ENCODE assay signal across 9 cellular contexts in the genomic region with DNA sequence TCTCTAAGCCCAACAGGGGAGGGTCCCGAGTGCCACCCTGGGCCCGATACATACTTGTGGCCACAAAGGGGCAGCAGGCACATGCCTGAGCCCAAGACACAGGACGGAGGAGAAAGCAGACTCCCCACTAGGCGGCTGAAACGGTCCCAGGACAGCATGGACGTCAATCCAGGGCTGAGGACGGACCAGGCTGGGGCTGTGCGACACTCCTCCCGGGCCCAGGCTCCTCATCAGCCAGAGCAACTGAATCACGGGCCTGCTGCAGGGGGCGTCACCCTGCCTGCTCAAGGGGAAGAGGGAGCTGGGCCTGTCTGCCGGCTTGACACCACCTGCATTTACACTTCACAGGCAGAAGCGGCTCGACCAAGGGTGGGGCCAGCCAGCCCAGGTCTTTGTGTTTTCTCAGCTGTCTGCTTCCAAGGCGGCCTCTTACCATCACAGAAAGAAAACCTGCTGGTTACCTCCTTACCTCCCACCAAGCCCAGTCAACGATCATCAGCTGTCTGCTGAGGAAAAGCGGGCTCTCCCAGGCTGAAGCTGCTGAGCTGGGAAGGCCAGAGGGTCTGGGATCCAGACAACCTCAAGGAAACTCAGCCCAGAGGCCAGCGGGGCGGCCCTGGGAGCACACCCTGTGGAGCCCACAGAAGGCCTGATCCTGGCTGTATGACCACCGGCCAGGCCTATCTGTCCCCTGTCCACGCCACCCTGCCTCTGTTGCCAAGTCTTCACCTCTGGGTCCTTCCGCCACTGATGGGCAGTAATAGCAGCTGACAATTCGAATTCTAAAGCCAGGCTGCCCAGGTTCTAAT. TPM values are rescaled to one million over a fixed set of nuclear protein-coding genes. Genes with fewer than 3 reads are reported as not detected.
DNase-seq lines count a peak whose midpoint lies in the region; ATAC-seq and TF ChIP-seq lines count a peak whose summit lies in the region.
"Had no signal": no experiment of that assay in that cellular context is flagged by ENCODE, and none has a peak within 500 bp of the region (broad histone marks: within the 10 kb centered on the region; RNA-seq: fewer than 3 reads in every experiment).

No MANE protein-coding gene starts in this region.

- H3K27me3 ChIP-seq in brain microvascular endothelial cell (replicated peaks), result no peaks in the 10 kb centered on the region

- in situ Hi-C loops in brain microvascular endothelial cell (cut with HindIII; ENCODE audit: low pct_ligation_motif_present, low sequenced_read_pairs), result no loop called here

- POLR2A ChIA-PET in activated CD4-positive, alpha-beta T cell treated with anti-CD3 and anti-CD28 coated beads, Interleukin-2, amount 10 ng/mL, durations not matched to agents 7 days and 5 days (lab: Charles Lee), result no interaction called here

- H3K9me3 Mint-ChIP-seq in activated CD4-positive, alpha-beta T cell treated with anti-CD3 and anti-CD28 coated beads, Interleukin-2, amount 10 ng/mL, durations not matched to agents 7 days and 5 days, result no peaks in the 10 kb centered on the region

- no peak overlapping the region for H3K4me3 ChIP-seq in brain microvascular endothelial cell (ENCODE audit: low read depth, low read length)

- H3K36me3 ChIP-seq in brain microvascular endothelial cell (replicated peaks), result peaks cover 25% of the 10 kb centered on the region

- H3K27me3 Mint-ChIP-seq in activated CD4-positive, alpha-beta T cell treated with anti-CD3 and anti-CD28 coated beads, Interleukin-2, amount 10 ng/mL, durations not matched to agents 7 days and 5 days, result no peaks in the 10 kb centered on the region

- CTCF ChIA-PET in activated CD4-positive, alpha-beta T cell treated with anti-CD3 and anti-CD28 coated beads, Interleukin-2, amount 10 ng/mL, durations not matched to agents 7 days and 5 days (lab: Charles Lee), result no interaction called here

- no peak overlapping the region for H3K27ac Mint-ChIP-seq in activated CD4-positive, alpha-beta T cell treated with anti-CD3 and anti-CD28 coated beads, Interleukin-2, amount 10 ng/mL, durations not matched to agents 7 days and 5 days

- DNase-seq in DMS114 treated with DMSO at 0.1 percent for 48 hours (lab: John Stamatoyannopoulos, UW; ENCODE audit: unreplicated experiment) (peak; percentile 75), NAMALWA (ENCODE audit: low spot score) (peak; percentile 26), brain microvascular endothelial cell (peak; percentile 34), myocyte (ENCODE audit: low read depth) (peak; percentile 51)
- no peak for DNase-seq in stimulated activated naive CD4-positive, alpha-beta T cell (lab: John Stamatoyannopoulos, UW)
- no peak for DNase-seq in activated CD4-positive, alpha-beta T cell treated with anti-CD3 and anti-CD28 coated beads, Interleukin-2, amount 10 ng/mL, durations not matched to agents 7 days and 5 days
- DNase-seq: activated effector memory CD4-positive, alpha-beta T cell treated with Interleukin-2 at 50 U/mL for 16 hours had no signal

- no peaks in the 10 kb centered on the region for H3K36me3 Mint-ChIP-seq in activated CD4-positive, alpha-beta T cell treated with anti-CD3 and anti-CD28 coated beads, Interleukin-2, amount 10 ng/mL, durations not matched to agents 7 days and 5 days (ENCODE audit: low read depth)

- H3K4me3 Mint-ChIP-seq in activated CD4-positive, alpha-beta T cell treated with anti-CD3 and anti-CD28 coated beads, Interleukin-2, amount 10 ng/mL, durations not matched to agents 7 days and 5 days, result no peak overlapping the region

- ATAC-seq in GM21786 (IDR thresholded peaks at IDR 0.05; ENCODE audit: unreplicated experiment), result no peak
- ATAC-seq in GM21737 (IDR thresholded peaks at IDR 0.05; ENCODE audit: unreplicated experiment), result no peak

- peak; percentile 55 for TF ChIP-seq CTCF in brain microvascular endothelial cell (IDR thresholded peaks at IDR 0.05; ENCODE audit: low read depth, low read length, missing control alignments)

- no peak overlapping the region for H3K27ac ChIP-seq in brain microvascular endothelial cell

- H3K4me1 Mint-ChIP-seq in activated CD4-positive, alpha-beta T cell treated with anti-CD3 and anti-CD28 coated beads, Interleukin-2, amount 10 ng/mL, durations not matched to agents 7 days and 5 days, result no peaks in the 10 kb centered on the region

RNA-seq across cellular contexts. Expression of a gene that starts 26.4 kb away (rescaled TPM):
- 55.6 and 64.5 TPM in 2 replicates for total RNA-seq in myocyte
- polyA plus RNA-seq in myocyte (2012), result 48.3 TPM
- not detected for total RNA-seq in activated CD4-positive, alpha-beta T cell treated with anti-CD3 and anti-CD28 coated beads, Interleukin-2, amount 10 ng/mL, durations not matched to agents 7 days and 5 days

RNA-seq across cellular contexts. Expression of a gene that starts 40.3 kb away (rescaled TPM):
- 32.9 and 51.3 TPM in 2 replicates for total RNA-seq in myocyte
- polyA plus RNA-seq in myocyte (2012), result 28.6 TPM
- total RNA-seq in activated CD4-positive, alpha-beta T cell treated with anti-CD3 and anti-CD28 coated beads, Interleukin-2, amount 10 ng/mL, durations not matched to agents 7 days and 5 days, result 10 to 100 TPM; 23.1 to 31.7 TPM

Comparison
In these comparisons a context has a peak if more than half of its experiments do, and no peak if none do; other contexts are left out.
1. DNase-seq: peak in DMS114 treated with DMSO at 0.1 percent for 48 hours (single experiment), NAMALWA (single experiment), brain microvascular endothelial cell (single experiment) and myocyte (single experiment); none in stimulated activated naive CD4-positive, alpha-beta T cell (0 of 6) and activated CD4-positive, alpha-beta T cell treated with anti-CD3 and anti-CD28 coated beads, Interleukin-2, amount 10 ng/mL, durations not matched to agents 7 days and 5 days (single experiment).
2. RNA of a gene that starts 26.4 kb away (total RNA-seq): 55.6 to 64.5 TPM in myocyte; not detected in activated CD4-positive, alpha-beta T cell treated with anti-CD3 and anti-CD28 coated beads, Interleukin-2, amount 10 ng/mL, durations not matched to agents 7 days and 5 days; every median in the first group is over 10 times any median in the second.